Comparison of ENCODE assay signal across 8 cellular contexts in genomic region chr11:65572356-65573043, GRCh38. TPM values are rescaled to one million over a fixed set of nuclear protein-coding genes. Genes with fewer than 3 reads are reported as not detected.
DNase-seq lines count a peak whose midpoint lies in the region; ATAC-seq and TF ChIP-seq lines count a peak whose summit lies in the region.

Gene FAM89B (plus strand): TSS chr11:65572538. CDS start chr11:65572670, 132 bp downstream.

- peak within 1 kb of the TSS; percentile 84 for H3K4me3 ChIP-seq in HUES48 (ENCODE audit: low read depth, low read length)
- H3K4me3 ChIP-seq in Peyer's patch = peak within 1 kb of the TSS; percentile 77 to 96 (median 87)
- peak within 1 kb of the TSS; percentile 66 to 88 for H3K4me3 ChIP-seq in muscle layer of colon (ENCODE audit: low read depth in 1 of 2, low read length in 2 of 2)

- H3K4me3 Mint-ChIP-seq in activated T-cell treated with anti-CD3 and anti-CD28 coated beads, Interleukin-2, amount 50 U/mL, for 72 hours = peak within 1 kb of the TSS; percentile 97 to 100

- H3K27ac Mint-ChIP-seq in activated T-cell treated with anti-CD3 and anti-CD28 coated beads, Interleukin-2, amount 50 U/mL, for 72 hours = peak within 1 kb of the TSS; percentile 68

- peaks cover 62% of the 10 kb centered on the region for H3K4me1 Mint-ChIP-seq in activated T-cell treated with anti-CD3 and anti-CD28 coated beads, Interleukin-2, amount 50 U/mL, for 72 hours (ENCODE audit: low read depth)

- H3K36me3 ChIP-seq in HUES48 (ENCODE audit: control insufficient read depth, insufficient read depth, low read length) (0 out of 2 replicates have a peak, but pooled peaks cover 2% of the 10 kb centered on the region), Peyer's patch (no peaks in the 10 kb centered on the region), muscle layer of colon (ENCODE audit: insufficient read depth, low read length) (peaks cover 5% of the 10 kb centered on the region)

- H3K4me1 ChIP-seq in HUES48 (ENCODE audit: control insufficient read depth, insufficient read depth, low read length) = peaks cover 24% of the 10 kb centered on the region
- peaks cover 8 to 68% (median 40%) of the 10 kb centered on the region in 4 donors for H3K4me1 ChIP-seq in Peyer's patch
- H3K4me1 ChIP-seq in muscle layer of colon (ENCODE audit: insufficient read depth, low read length) = peaks cover 55% of the 10 kb centered on the region

- H3K27me3 ChIP-seq in HUES48 (ENCODE audit: control insufficient read depth, insufficient read depth, low read length) (peaks cover 28% of the 10 kb centered on the region), Peyer's patch (no peaks in the 10 kb centered on the region), muscle layer of colon (ENCODE audit: control insufficient read depth in 1 of 2, insufficient read depth in 2 of 2, low read length in 2 of 2) (no peaks in the 10 kb centered on the region)

- TF ChIP-seq POLR2A in Peyer's patch (IDR thresholded peaks at IDR 0.05) = peak in 1 of 2 donors; percentile 74

- ATAC-seq in activated T-cell treated with anti-CD3 and anti-CD28 coated beads, Interleukin-2, amount 50 U/mL, for 72 hours (replicated peaks in 1 of 2) = peak; percentile 13 to 18
- ATAC-seq in esophagus mucosa = peak; percentile 20
- ATAC-seq in GM19351 (IDR thresholded peaks at IDR 0.05; ENCODE audit: unreplicated experiment) = no peak

- H3K27me3 Mint-ChIP-seq in activated T-cell treated with anti-CD3 and anti-CD28 coated beads, Interleukin-2, amount 50 U/mL, for 72 hours (ENCODE audit: low read depth) = no peaks in the 10 kb centered on the region

- no peaks in the 10 kb centered on the region for H3K9me3 Mint-ChIP-seq in activated T-cell treated with anti-CD3 and anti-CD28 coated beads, Interleukin-2, amount 50 U/mL, for 72 hours

- H3K9ac ChIP-seq in HUES48 (ENCODE audit: low read depth, low read length) (no peak within 1 kb of the TSS), muscle layer of colon (ENCODE audit: low read length) (peak within 1 kb of the TSS; percentile 6)

- no peaks in the 10 kb centered on the region for H3K9me3 ChIP-seq in HUES48 (ENCODE audit: control insufficient read depth, insufficient read depth, low read length)
- no peaks in the 10 kb centered on the region for H3K9me3 ChIP-seq in Peyer's patch
- H3K9me3 ChIP-seq in muscle layer of colon (ENCODE audit: low read length) = no peaks in the 10 kb centered on the region

- peak in 2 of 6 experiments; percentile 5 to 9 for TF ChIP-seq CTCF in Peyer's patch (IDR thresholded peaks at IDR 0.05)

- no peak within 1 kb of the TSS for H3K27ac ChIP-seq in HUES48 (ENCODE audit: low read depth, low read length)
- peak within 1 kb of the TSS; percentile 90 to 97 (median 94) for H3K27ac ChIP-seq in Peyer's patch
- H3K27ac ChIP-seq in muscle layer of colon (ENCODE audit: low read depth, low read length) = peak within 1 kb of the TSS; percentile 95

- peaks cover 10 to 12% of the 10 kb centered on the region in 2 donors for H3K36me3 Mint-ChIP-seq in activated T-cell treated with anti-CD3 and anti-CD28 coated beads, Interleukin-2, amount 50 U/mL, for 72 hours (ENCODE audit: insufficient read depth in 2 of 2)

- DNase-seq in C1 segment of cervical spinal cord (lab: John Stamatoyannopoulos, UW) = peak in 12 of 14 donors; percentile 48 to 88 (median 74)
- peak; percentile 95 to 97 (median 95) for DNase-seq in Peyer's patch
- DNase-seq in activated T-cell treated with anti-CD3 and anti-CD28 coated beads, Interleukin-2, amount 50 U/mL, for 72 hours = peak; percentile 91 to 95
- peak; percentile 81 for DNase-seq in stimulated activated CD8-positive, alpha-beta memory T cell treated with anti-CD3 and anti-CD28 coated beads, Interleukin-7, amount 100 ng/mL, for 1 hour (ENCODE audit: low read depth in 2 of 2)

RNA-seq across cellular contexts. Expression of gene FAM89B, which starts in this region (rescaled TPM):
- total RNA-seq in Peyer's patch = 10 to 100 TPM; 30.8 to 44.6 (median 32.4) TPM
- 10 to 100 TPM; 21.4 to 26.7 TPM for total RNA-seq in activated T-cell treated with anti-CD3 and anti-CD28 coated beads, Interleukin-2, amount 50 U/mL, for 72 hours
- total RNA-seq in esophagus mucosa = 25.9 TPM
